18 cellular contexts compared by ENCODE assay signal in genomic region chr2:61438670-61439069, GRCh38. TPM values are rescaled to one million over a fixed set of nuclear protein-coding genes. Genes with fewer than 3 reads are reported as not detected.
DNase-seq lines count a peak whose midpoint lies in the region; ATAC-seq and TF ChIP-seq lines count a peak whose summit lies in the region.
"Had no signal": no experiment of that assay in that cellular context is flagged by ENCODE, and none has a peak within 500 bp of the region (broad histone marks: within the 10 kb centered on the region; RNA-seq: fewer than 3 reads in every experiment).

No MANE protein-coding gene starts in this region.

- H2AFZ ChIP-seq in smooth muscle cell (ENCODE audit: low read depth) = no peak overlapping the region

- no peaks in the 10 kb centered on the region for H3K27me3 ChIP-seq in DOHH2 (ENCODE audit: control insufficient read depth, low read length)
- no peaks in the 10 kb centered on the region for H3K27me3 ChIP-seq in neutrophil
- no peaks in the 10 kb centered on the region for H3K27me3 ChIP-seq in smooth muscle cell (ENCODE audit: low read depth)
- H3K27me3 ChIP-seq in thyroid gland = no peaks in the 10 kb centered on the region
- H3K27me3 ChIP-seq: BLaER1 treated with 17β-estradiol and CSF1 and Interleukin-3, amounts not matched to agents 10 nM and 100 nM; body of pancreas; right lobe of liver had no signal

- POLR2A ChIA-PET in activated B cell treated with CpG ODN at 0.5 μM for 24 hours (lab: Charles Lee) = interaction anchor here (0.6 kb wide), 1 partner anchor 138 kb away, joined by 3 read pairs; no protein-coding TSS in a partner anchor

- no peak for TF ChIP-seq POLR2A in thyroid gland (IDR thresholded peaks at IDR 0.05)

- H3K4me1 ChIP-seq in DOHH2 (ENCODE audit: control insufficient read depth, low read length) (peaks cover 99% of the 10 kb centered on the region), neutrophil (ENCODE audit: control insufficient read depth in 1 of 2, insufficient read depth in 1 of 2, low read depth in 1 of 2, low read length in 1 of 2) (peaks cover 30 to 38% of the 10 kb centered on the region in 2 experiments), smooth muscle cell (ENCODE audit: low read depth) (peaks cover 7% of the 10 kb centered on the region), thyroid gland (peaks cover 25 to 47% of the 10 kb centered on the region in 2 donors)

- H3K9ac ChIP-seq in smooth muscle cell (ENCODE audit: low read depth) = no peak overlapping the region
- H3K9ac ChIP-seq: BLaER1 treated with 17β-estradiol and CSF1 and Interleukin-3, amounts not matched to agents 10 nM and 100 nM had no signal

- no peak for ATAC-seq in activated T-cell treated with anti-CD3 and anti-CD28 coated beads, Interleukin-2, amount 50 U/mL, for 72 hours (replicated peaks in 1 of 2)
- ATAC-seq in activated B cell treated with CpG ODN at 0.5 μM for 24 hours (ENCODE audit: low read depth) = no peak
- ATAC-seq in GM19395 (IDR thresholded peaks at IDR 0.05; ENCODE audit: unreplicated experiment) = no peak
- ATAC-seq: activated CD8-positive, alpha-beta memory T cell treated with anti-CD3 and anti-CD28 coated beads, Interleukin-2, amount 10 ng/mL, durations not matched to agents 7 days and 5 days; body of pancreas had no signal

- DNase-seq in activated T-cell treated with anti-CD3 and anti-CD28 coated beads, Interleukin-2, amount 50 U/mL, for 72 hours = no peak
- no peak for DNase-seq in activated T-cell treated with anti-CD3 and anti-CD28 coated beads, Interleukin-2, amount 50 U/mL, for 48 hours
- DNase-seq in activated B cell treated with CpG ODN at 0.5 μM for 24 hours = no peak
- DNase-seq in smooth muscle cell (lab: John Stamatoyannopoulos, UW; ENCODE audit: unreplicated experiment) = no peak
- no peak for DNase-seq in thyroid gland
- DNase-seq: ACHN; activated CD8-positive, alpha-beta memory T cell treated with anti-CD3 and anti-CD28 coated beads, Interleukin-2, amount 10 ng/mL, durations not matched to agents 7 days and 5 days; DMS 273 treated with DMSO at 0.1 percent for 48 hours; endodermal cell; NCI-H1436 treated with DMSO at 0.1 percent for 48 hours; substantia nigra had no signal

- no peak overlapping the region for H3K4me3 Mint-ChIP-seq in activated T-cell treated with anti-CD3 and anti-CD28 coated beads, Interleukin-2, amount 50 U/mL, for 72 hours
- H3K4me3 Mint-ChIP-seq in activated B cell treated with CpG ODN at 0.5 μM for 24 hours = no peak overlapping the region
- H3K4me3 Mint-ChIP-seq: activated CD8-positive, alpha-beta memory T cell treated with anti-CD3 and anti-CD28 coated beads, Interleukin-2, amount 10 ng/mL, durations not matched to agents 7 days and 5 days; endodermal cell; nephron had no signal

- TF ChIP-seq CTCF in DOHH2 (IDR thresholded peaks at IDR 0.05; ENCODE audit: low read depth, low read length, poor library complexity, severe bottlenecking) (no peak), activated B cell treated with CpG ODN at 0.5 μM for 24 hours (IDR thresholded peaks at IDR 0.05) (no peak), neutrophil (IDR thresholded peaks at IDR 0.05) (no peak), smooth muscle cell (IDR thresholded peaks at IDR 0.05; ENCODE audit: borderline replicate concordance, insufficient read depth, poor library complexity, severe bottlenecking) (no peak), thyroid gland (IDR thresholded peaks at IDR 0.05) (no peak)

- peaks cover 74% of the 10 kb centered on the region for H3K4me1 Mint-ChIP-seq in activated T-cell treated with anti-CD3 and anti-CD28 coated beads, Interleukin-2, amount 50 U/mL, for 72 hours (ENCODE audit: low read depth)
- peaks cover 82% of the 10 kb centered on the region for H3K4me1 Mint-ChIP-seq in activated B cell treated with CpG ODN at 0.5 μM for 24 hours

- H3K36me3 Mint-ChIP-seq in activated T-cell treated with anti-CD3 and anti-CD28 coated beads, Interleukin-2, amount 50 U/mL, for 72 hours (ENCODE audit: insufficient read depth in 2 of 2) = peaks cover 16 to 24% of the 10 kb centered on the region in 2 donors
- H3K36me3 Mint-ChIP-seq in activated B cell treated with CpG ODN at 0.5 μM for 24 hours (ENCODE audit: low read depth) = peaks cover 26% of the 10 kb centered on the region

- CTCF ChIA-PET in activated B cell treated with CpG ODN at 0.5 μM for 24 hours (lab: Charles Lee) = interaction anchor here (1.2 kb wide), 1 partner anchor 12 kb away, joined by 7 read pairs; no protein-coding TSS in a partner anchor

- H3K27me3 Mint-ChIP-seq in activated T-cell treated with anti-CD3 and anti-CD28 coated beads, Interleukin-2, amount 50 U/mL, for 72 hours (ENCODE audit: low read depth) = no peaks in the 10 kb centered on the region
- H3K27me3 Mint-ChIP-seq in activated B cell treated with CpG ODN at 0.5 μM for 24 hours = no peaks in the 10 kb centered on the region
- H3K27me3 Mint-ChIP-seq: activated CD8-positive, alpha-beta memory T cell treated with anti-CD3 and anti-CD28 coated beads, Interleukin-2, amount 10 ng/mL, durations not matched to agents 7 days and 5 days had no signal

- H3K9me3 Mint-ChIP-seq in activated T-cell treated with anti-CD3 and anti-CD28 coated beads, Interleukin-2, amount 50 U/mL, for 72 hours = peaks cover 8 to 12% of the 10 kb centered on the region in 2 donors
- peaks cover 10% of the 10 kb centered on the region for H3K9me3 Mint-ChIP-seq in activated B cell treated with CpG ODN at 0.5 μM for 24 hours

- H3K27ac Mint-ChIP-seq in activated T-cell treated with anti-CD3 and anti-CD28 coated beads, Interleukin-2, amount 50 U/mL, for 72 hours = peak overlapping the region; percentile 45
- H3K27ac Mint-ChIP-seq in activated B cell treated with CpG ODN at 0.5 μM for 24 hours = peak overlapping the region; percentile 38
- H3K27ac Mint-ChIP-seq: activated CD8-positive, alpha-beta memory T cell treated with anti-CD3 and anti-CD28 coated beads, Interleukin-2, amount 10 ng/mL, durations not matched to agents 7 days and 5 days; endodermal cell; nephron had no signal

- H3K9me3 ChIP-seq in DOHH2 (ENCODE audit: control insufficient read depth, insufficient read depth, low read length) (no peaks in the 10 kb centered on the region), neutrophil (no peaks in the 10 kb centered on the region), smooth muscle cell (replicated peaks; ENCODE audit: low read depth) (no peaks in the 10 kb centered on the region), thyroid gland (no peaks in the 10 kb centered on the region)
- H3K9me3 ChIP-seq: body of pancreas, right lobe of liver had no signal

- H3K79me2 ChIP-seq in DOHH2 (ENCODE audit: control insufficient read depth, low read length) (peaks cover 99% of the 10 kb centered on the region), smooth muscle cell (ENCODE audit: low read depth) (peaks cover 100% of the 10 kb centered on the region)

- H3F3A ChIP-seq in DOHH2 (ENCODE audit: control insufficient read depth, insufficient read depth) = peaks cover 25% of the 10 kb centered on the region
- H3F3A ChIP-seq in smooth muscle cell (ENCODE audit: low read depth) = no peaks in the 10 kb centered on the region

- intact Hi-C loops in activated B cell treated with CpG ODN at 0.5 μM for 24 hours (cut with micrococcal nuclease) (no loop called here), thyroid gland (cut with DNase I) (no loop called here)

- H3K27ac ChIP-seq in DOHH2 (ENCODE audit: low read depth, low read length) = peak overlapping the region; percentile 99
- H3K27ac ChIP-seq in neutrophil = peak overlapping the region; percentile 16
- no peak overlapping the region for H3K27ac ChIP-seq in smooth muscle cell (ENCODE audit: low read depth)
- peak overlapping the region in 1 of 3 donors; percentile 48 for H3K27ac ChIP-seq in thyroid gland
- H3K27ac ChIP-seq: right lobe of liver had no signal

- H3K36me3 ChIP-seq in DOHH2 (ENCODE audit: control insufficient read depth, low read length) = peaks cover 11% of the 10 kb centered on the region
- H3K36me3 ChIP-seq in neutrophil = no peaks in the 10 kb centered on the region
- H3K36me3 ChIP-seq in smooth muscle cell (ENCODE audit: low read depth) = no peaks in the 10 kb centered on the region
- no peaks in the 10 kb centered on the region for H3K36me3 ChIP-seq in thyroid gland
- H3K36me3 ChIP-seq: right lobe of liver had no signal

- 0 out of 2 replicates have a peak overlapping the region, but pooled peaks have one; percentile 31 for H3K4me3 ChIP-seq in DOHH2 (ENCODE audit: low read length)
- no peak overlapping the region for H3K4me3 ChIP-seq in neutrophil (ENCODE audit: low read depth in 1 of 2, low read length in 1 of 2)
- no peak overlapping the region for H3K4me3 ChIP-seq in smooth muscle cell
- no peak overlapping the region for H3K4me3 ChIP-seq in thyroid gland (replicated peaks in 1 of 3)
- H3K4me3 ChIP-seq: BLaER1 treated with 17β-estradiol and CSF1 and Interleukin-3, amounts not matched to agents 10 nM and 100 nM; body of pancreas; right lobe of liver had no signal

- H4K20me1 ChIP-seq in DOHH2 (ENCODE audit: control insufficient read depth, insufficient read depth, low read depth, low read length) = peaks cover 11% of the 10 kb centered on the region; the same call in 1 of the 2 replicates
- peaks cover 100% of the 10 kb centered on the region for H4K20me1 ChIP-seq in smooth muscle cell (ENCODE audit: low read depth)

- H3K4me2 ChIP-seq in DOHH2 (ENCODE audit: low read length) (peak overlapping the region; percentile 56), smooth muscle cell (no peak overlapping the region)

- no peaks in the 10 kb centered on the region for H3K9me2 ChIP-seq in DOHH2 (replicated peaks; ENCODE audit: control insufficient read depth, low read length)

RNA-seq across cellular contexts. Expression of gene USP34, which starts 32.2 kb away (rescaled TPM):
- 100 to 1,000 TPM in 1 of 2 donors, 10 to 100 TPM in 1; 100.0 to 104 TPM for total RNA-seq in activated T-cell treated with anti-CD3 and anti-CD28 coated beads, Interleukin-2, amount 50 U/mL, for 72 hours
- total RNA-seq in activated B cell treated with CpG ODN at 0.5 μM for 24 hours (142 and 176 TPM in 2 replicates), smooth muscle cell (151 and 152 TPM in 2 replicates), thyroid gland (100 to 1,000 TPM; 171 to 271 (median 231) TPM)
- polyA plus RNA-seq in smooth muscle cell = 26.4 and 32.5 TPM in 2 replicates
